In genomic region chr7:55171157-55171556, GRCh38 we compare ENCODE assay signal across 21 cellular contexts.
DNase-seq lines count a peak whose midpoint lies in the region; ATAC-seq and TF ChIP-seq lines count a peak whose summit lies in the region.
"Had no signal": no experiment of that assay in that cellular context is flagged by ENCODE, and none has a peak within 500 bp of the region (broad histone marks: within the 10 kb centered on the region; RNA-seq: fewer than 3 reads in every experiment).

No MANE protein-coding gene starts in this region.

- ATAC-seq in SK-N-SH treated with all-trans-retinoic acid at 6 μM for 48 hours (peak; percentile 22; the same call in 2 of the 3 replicates), GM18498 (IDR thresholded peaks at IDR 0.05; ENCODE audit: unreplicated experiment) (no peak)
- ATAC-seq: CD8-positive, alpha-beta T cell; GM23338; PC-3 had no signal

- no peak overlapping the region for H2AFZ ChIP-seq in SK-N-SH (ENCODE audit: low read depth)
- H2AFZ ChIP-seq: GM23338 had no signal

- TF ChIP-seq RAD21 in SK-N-SH (IDR thresholded peaks at IDR 0.05; ENCODE audit: low read length) = no peak

- POLR2A ChIA-PET in SK-N-SH (lab: Yijun Ruan, JAX) = no interaction called here

- H3K4me3 ChIP-seq in SK-N-SH (ENCODE audit: low read depth in 2 of 2, low read length in 1 of 2) = no peak overlapping the region
- H3K4me3 ChIP-seq: BLaER1, GM23338, SJSA1 had no signal

- no peaks in the 10 kb centered on the region for H3F3A ChIP-seq in SK-N-SH (replicated peaks; ENCODE audit: insufficient read depth)

- peaks cover 9% of the 10 kb centered on the region; the same call in 1 of the 2 replicates for H4K20me1 ChIP-seq in SK-N-SH (ENCODE audit: insufficient read depth)
- H4K20me1 ChIP-seq: BLaER1 had no signal

- no peaks in the 10 kb centered on the region; a peak in 1 of 4 replicates for H3K4me1 ChIP-seq in SK-N-SH (ENCODE audit: control insufficient read depth in 1 of 2, insufficient read depth in 2 of 2, low read depth in 1 of 2, low read length in 1 of 2)
- H3K4me1 ChIP-seq: SJSA1 had no signal

- no peak overlapping the region for H3K4me2 ChIP-seq in SK-N-SH
- H3K4me2 ChIP-seq: GM23338 had no signal

- no peak overlapping the region for H3K27ac ChIP-seq in SK-N-SH (ENCODE audit: low read depth in 2 of 2, low read length in 1 of 2)
- H3K27ac ChIP-seq: BLaER1, SJSA1 had no signal

- peaks cover 64 to 80% of the 10 kb centered on the region in 2 experiments for H3K36me3 ChIP-seq in SK-N-SH (replicated peaks in 1 of 2; ENCODE audit: control insufficient read depth in 1 of 2, insufficient read depth in 2 of 2, low read length in 1 of 2)
- H3K36me3 ChIP-seq: BLaER1 had no signal

- no peaks in the 10 kb centered on the region for H3K9me2 ChIP-seq in SK-N-SH

- CTCF ChIA-PET in SK-N-SH (lab: Yijun Ruan, JAX) = interaction anchor here (1.0 to 3.5 kb wide), 2 partner anchors 84 to 383 kb away, joined by 3 to 16 read pairs; no protein-coding TSS in a partner anchor

- WGBS in SK-N-SH (ENCODE audit: low lambda C conversion rate) = 87% methylated on average over 6 of the region's 7 CpGs

- TF ChIP-seq CTCF in SK-N-SH (IDR thresholded peaks at IDR 0.05) = no peak

- no peak for TF ChIP-seq EP300 in SK-N-SH (IDR thresholded peaks at IDR 0.05; ENCODE audit: borderline replicate concordance in 1 of 2, low read depth in 1 of 2, low read length in 1 of 2)

- DNase-seq in SK-N-SH (no peak), fibroblast of gingiva (ENCODE audit: low read depth) (peak; percentile 74), pons (ENCODE audit: low spot score) (peak; percentile 23), iPS-NIHi7 (ENCODE audit: extremely low spot score) (no peak), NCI-H1694 treated with DMSO at 0.1 percent for 48 hours (lab: John Stamatoyannopoulos, UW) (no peak)
- DNase-seq: HCEC 1CT, Karpas-422, MM.1S, NCI-H1092 treated with DMSO at 0.1 percent for 48 hours, NCI-H146, NCI-H2081, NCI-H2171 treated with DMSO at 0.1 percent for 48 hours, NCI-H510A treated with DMSO at 0.1 percent for 48 hours, NCI-H774, PC-3 had no signal

- no peak overlapping the region for H3K9ac ChIP-seq in SK-N-SH
- H3K9ac ChIP-seq: BLaER1 had no signal

- no peaks in the 10 kb centered on the region for H3K27me3 ChIP-seq in SK-N-SH (ENCODE audit: insufficient read depth)
- H3K27me3 ChIP-seq: BLaER1, SJSA1 had no signal

- H3K9me3 ChIP-seq in SK-N-SH = no peaks in the 10 kb centered on the region
- H3K9me3 ChIP-seq: BLaER1, SJSA1 had no signal

- H3K79me2 ChIP-seq in SK-N-SH (ENCODE audit: insufficient read depth) = peaks cover 3% of the 10 kb centered on the region

TF ChIP-seq in SK-N-SH treated with all-trans-retinoic acid at 6 μM for 48 hours, 23 proteins besides CTCF, POLR2A, EP300 and RAD21:
- TF ChIP-seq ZFP3 (CRISPR knock-in tag; IDR thresholded peaks at IDR 0.05) = no peak
- no peak for TF ChIP-seq POU6F1 (CRISPR knock-in tag; IDR thresholded peaks at IDR 0.05; ENCODE audit: borderline replicate concordance, low read depth)
- TF ChIP-seq TCF4 (CRISPR knock-in tag; IDR thresholded peaks at IDR 0.05; ENCODE audit: borderline replicate concordance) = no peak
- TF ChIP-seq ARNTL (CRISPR knock-in tag; IDR thresholded peaks at IDR 0.05; ENCODE audit: borderline replicate concordance, low read depth) = no peak
- no peak for TF ChIP-seq ESRRG (CRISPR knock-in tag; IDR thresholded peaks at IDR 0.05)
- no peak for TF ChIP-seq PPARA (CRISPR knock-in tag; IDR thresholded peaks at IDR 0.05; ENCODE audit: borderline replicate concordance)
- TF ChIP-seq GLIS3 (CRISPR knock-in tag; IDR thresholded peaks at IDR 0.05) = no peak
- TF ChIP-seq ISL1 (CRISPR knock-in tag; IDR thresholded peaks at IDR 0.05) = no peak
TF ChIP-seq in SK-N-SH treated with all-trans-retinoic acid at 6 μM for 48 hours: peak in this region for 0.

TF ChIP-seq in SK-N-SH, 30 proteins besides CTCF, POLR2A, EP300 and RAD21:
- TF ChIP-seq NFIC (IDR thresholded peaks at IDR 0.05; ENCODE audit: borderline replicate concordance) (no peak), SIN3A (IDR thresholded peaks at IDR 0.05; ENCODE audit: borderline replicate concordance, low read depth, low read length) (no peak), TAF1 (IDR thresholded peaks at IDR 0.05; ENCODE audit: borderline replicate concordance, low read depth, low read length) (no peak), ZBTB33 (IDR thresholded peaks at IDR 0.05; ENCODE audit: borderline replicate concordance, low read depth) (no peak), POLR2AphosphoS5 (IDR thresholded peaks at IDR 0.05; ENCODE audit: low read depth, low read length) (no peak)

Comparison
In these comparisons a context has a peak if more than half of its experiments do, and no peak if none do; other contexts are left out.
1. DNase-seq: peak in fibroblast of gingiva (single experiment) and pons (single experiment); none in SK-N-SH (single experiment), iPS-NIHi7 (single experiment) and NCI-H1694 treated with DMSO at 0.1 percent for 48 hours (single experiment).